ENCODE assay signal across 25 cellular contexts in genomic region chr11:74816664-74817063, GRCh38.
"Had no signal": no experiment of that assay in that cellular context is flagged by ENCODE, and none has a peak within 500 bp of the region (broad histone marks: within the 10 kb centered on the region; RNA-seq: fewer than 3 reads in every experiment).

No MANE protein-coding gene starts in this region.

- H3K4me1 ChIP-seq: breast epithelium, pancreas, prostate gland had no signal

- H3K9me3 ChIP-seq: breast epithelium, pancreas, prostate gland, testis, transverse colon had no signal

- DNase-seq: activated CD4-positive, alpha-beta T cell treated with anti-CD3 and anti-CD28 coated beads for 36 hours; activated CD4-positive, CD25-positive, alpha-beta regulatory T cell; activated gamma-delta T cell treated with Interleukin-2 at 50 U/mL for 16 hours; activated T-cell treated with anti-CD3 and anti-CD28 coated beads for 4 hours; effector CD4-positive, alpha-beta T cell; islet precursor cell; left cardiac atrium; left ventricle myocardium superior; naive B cell; nucleus accumbens; pancreas; retina; stimulated activated CD4-positive, alpha-beta T cell treated with anti-CD3 and anti-CD28 coated beads, Interleukin-15, amount 100 ng/mL, for 24 hours; stimulated activated CD4-positive, alpha-beta T cell treated with anti-CD3 and anti-CD28 coated beads, Interleukin-2, amount 100 ng/mL, for 24 hours; stimulated activated naive CD8-positive, alpha-beta T cell treated with anti-CD3 and anti-CD28 coated beads, Interleukin-15, Interleukin-2, amounts not matched to agents 100 U/mL and 50 U/mL, for 24 hours; T1000; testis; transverse colon had no signal

- H3K4me3 Mint-ChIP-seq: activated CD4-positive, alpha-beta T cell treated with anti-CD3 and anti-CD28 coated beads for 36 hours; activated T-helper 1 cell treated with anti-CD3 and anti-CD28 coated beads, Interleukin-12 subunit alpha, Interleukin-12 subunit beta, Interleukin-2, Interleukin-4 antibody, amounts not matched to agents 30 ng/mL and 10 ng/mL and 1 ng/mL, durations not matched to agents 14 hours and 24 hours and 36 hours; mesothelial cell of epicardium; naive B cell; neural crest cell; T-helper 1 cell treated with Interleukin-12 subunit alpha and Interleukin-12 subunit beta and Interleukin-4 antibody, amounts not matched to agents 30 μg/mL and 1 μg/mL, for 36 hours had no signal

- H3K27ac Mint-ChIP-seq: activated CD4-positive, alpha-beta T cell treated with anti-CD3 and anti-CD28 coated beads for 36 hours; activated T-helper 1 cell treated with anti-CD3 and anti-CD28 coated beads, Interleukin-12 subunit alpha, Interleukin-12 subunit beta, Interleukin-2, Interleukin-4 antibody, amounts not matched to agents 30 ng/mL and 10 ng/mL and 1 ng/mL, durations not matched to agents 14 hours and 24 hours and 36 hours; mesothelial cell of epicardium; T-helper 1 cell treated with Interleukin-12 subunit alpha and Interleukin-12 subunit beta and Interleukin-4 antibody, amounts not matched to agents 30 μg/mL and 1 μg/mL, for 36 hours had no signal

- ATAC-seq: activated CD4-positive, alpha-beta T cell treated with anti-CD3 and anti-CD28 coated beads for 36 hours; activated naive CD4-positive, alpha-beta T cell treated with anti-CD3 and anti-CD28 coated beads, Interleukin-2, amount 50 U/mL, for 72 hours; left cardiac atrium; left ventricle myocardium superior; pancreas; stimulated activated naive CD8-positive, alpha-beta T cell treated with anti-CD3 and anti-CD28 coated beads, Interleukin-15, Interleukin-2, amounts not matched to agents 100 U/mL and 50 U/mL, for 24 hours had no signal

- H3K27me3 ChIP-seq: breast epithelium, pancreas, testis, transverse colon had no signal

- H3K27me3 Mint-ChIP-seq: activated CD4-positive, alpha-beta T cell treated with anti-CD3 and anti-CD28 coated beads for 36 hours; naive B cell had no signal

- H3K4me3 ChIP-seq: breast epithelium, pancreas, prostate gland, testis, transverse colon had no signal

- H3K9me3 Mint-ChIP-seq: activated T-helper 1 cell treated with anti-CD3 and anti-CD28 coated beads, Interleukin-12 subunit alpha, Interleukin-12 subunit beta, Interleukin-2, Interleukin-4 antibody, amounts not matched to agents 30 ng/mL and 10 ng/mL and 1 ng/mL, durations not matched to agents 14 hours and 24 hours and 36 hours; mesothelial cell of epicardium; neural crest cell; T-helper 1 cell treated with Interleukin-12 subunit alpha and Interleukin-12 subunit beta and Interleukin-4 antibody, amounts not matched to agents 30 μg/mL and 1 μg/mL, for 36 hours had no signal

- H3K36me3 ChIP-seq: breast epithelium, pancreas, prostate gland had no signal

- H3K27ac ChIP-seq: breast epithelium, pancreas, prostate gland, testis, transverse colon had no signal

- H3K4me1 Mint-ChIP-seq: neural crest cell had no signal
